14 cellular contexts compared by ENCODE assay signal in genomic region chr1:54337928-54338327, GRCh38.
DNase-seq lines count a peak whose midpoint lies in the region; ATAC-seq, FAIRE-seq and TF ChIP-seq lines count a peak whose summit lies in the region.
"Had no signal": no experiment of that assay in that cellular context is flagged by ENCODE, and none has a peak within 500 bp of the region (broad histone marks: within the 10 kb centered on the region; RNA-seq: fewer than 3 reads in every experiment).

No MANE protein-coding gene starts in this region.

- H3K79me1 ChIP-seq in IMR-90 (ENCODE audit: low read depth in 1 of 2, low read length in 2 of 2) = peaks cover 39 to 64% of the 10 kb centered on the region in 2 experiments

- H3K4ac ChIP-seq in IMR-90 (ENCODE audit: low read depth, low read length) = peak overlapping the region; percentile 4; the same call in 1 of the 2 replicates

- TF ChIP-seq POLR2A in IMR-90 (IDR thresholded peaks at IDR 0.05; ENCODE audit: low read depth, low read length) (no peak), GM12878 (IDR thresholded peaks at IDR 0.05; ENCODE audit: low read depth, low read length) (no peak)

- peak overlapping the region; percentile 95 for H4K5ac ChIP-seq in IMR-90 (ENCODE audit: low read depth, low read length)

- H2AFZ ChIP-seq in IMR-90 (replicated peaks; ENCODE audit: low read length, poor library complexity) (peak overlapping the region; percentile 53), GM12878 (ENCODE audit: control insufficient read depth, low read depth, low read length) (no peak overlapping the region)

- peak overlapping the region; percentile 9; the same call in 1 of the 2 replicates for H2BK120ac ChIP-seq in IMR-90 (ENCODE audit: low read depth, low read length)

- in situ Hi-C loops in IMR-90 (cut with MboI; ENCODE audit: low sequenced_read_pairs) (no loop called here), GM12878 (cut with MboI) (no loop called here)

- no peak overlapping the region for H3K23ac ChIP-seq in IMR-90 (ENCODE audit: low read depth, low read length)

- H3K9ac ChIP-seq in IMR-90 (ENCODE audit: low read depth, low read length) (no peak overlapping the region), GM12878 (ENCODE audit: control insufficient read depth, insufficient read depth, low read length) (no peak overlapping the region)

- no peak overlapping the region for H3K56ac ChIP-seq in IMR-90 (ENCODE audit: extremely low read depth, insufficient read depth, low read length)

- RAD21 ChIA-PET in GM12878 (lab: Charles Lee; ENCODE audit: unreplicated experiment) = no interaction called here

- no peaks in the 10 kb centered on the region for H3K27me3 Mint-ChIP-seq in naive thymus-derived CD8-positive, alpha-beta T cell

- TF ChIP-seq CTCF in DOHH2 (IDR thresholded peaks at IDR 0.05; ENCODE audit: low read depth, low read length, poor library complexity, severe bottlenecking) (no peak), IMR-90 (conservative IDR thresholded peaks at IDR 0.05; ENCODE audit: low read depth, low read length) (no peak), GM12878 (IDR thresholded peaks at IDR 0.05 in 2 of 3, conservative IDR thresholded peaks at IDR 0.05 in 1 of 3; ENCODE audit: control insufficient read depth in 2 of 3, extremely low read depth in 1 of 3, insufficient read depth in 1 of 3, low read depth in 3 of 3, low read length in 3 of 3) (no peak), BE2C (IDR thresholded peaks at IDR 0.05; ENCODE audit: low read depth, low read length) (no peak)

- H3K27me3 ChIP-seq in DOHH2 (ENCODE audit: control insufficient read depth, low read length) (no peaks in the 10 kb centered on the region), IMR-90 (ENCODE audit: control insufficient read depth, insufficient read depth, low read length) (no peaks in the 10 kb centered on the region), GM12878 (replicated peaks in 1 of 2; ENCODE audit: control insufficient read depth in 2 of 2, insufficient read depth in 2 of 2, low read length in 1 of 2) (no peaks in the 10 kb centered on the region), BE2C (no peaks in the 10 kb centered on the region)
- H3K27me3 ChIP-seq: SJCRH30, suprapubic skin had no signal

- WGBS in IMR-90 (ENCODE audit: extremely low coverage in 2 of 2, insufficient read length in 1 of 2), 2 experiments = 85% methylated on average over 4 of the region's 7 CpGs; no CpG with 5 or more reads in 1 of the 2 experiments
- 93% methylated on average over 7 of the region's 7 CpGs for WGBS in GM12878 (ENCODE audit: insufficient coverage, insufficient replicate concordance, low lambda C conversion rate, missing lambda C conversion rate)

- H3K4me3 Mint-ChIP-seq in naive thymus-derived CD8-positive, alpha-beta T cell = peak overlapping the region in 2 of 10 donors; percentile 18 to 25

- H3K9me3 ChIP-seq in DOHH2 (ENCODE audit: control insufficient read depth, insufficient read depth, low read length) (no peaks in the 10 kb centered on the region), IMR-90 (ENCODE audit: control insufficient read depth, insufficient read depth, low read length) (no peaks in the 10 kb centered on the region), GM12878 (replicated peaks; ENCODE audit: control insufficient read depth, insufficient read depth, low read length) (no peaks in the 10 kb centered on the region), BE2C (no peaks in the 10 kb centered on the region)
- H3K9me3 ChIP-seq: SJCRH30, suprapubic skin had no signal

- TF ChIP-seq RAD21 in IMR-90 (IDR thresholded peaks at IDR 0.05; ENCODE audit: low read length) (no peak), GM12878 (IDR thresholded peaks at IDR 0.05; ENCODE audit: insufficient read depth, low read depth, low read length) (no peak)

- no peak overlapping the region for H2BK20ac ChIP-seq in IMR-90 (ENCODE audit: low read depth, low read length)

- BruUV-seq in IMR-90 (replicated peaks; lab: Mats Ljungman, UMichigan) (no TSS peak), GM12878 (replicated peaks; lab: Mats Ljungman, UMichigan) (TSS peak; percentile 26)

- peak overlapping the region; percentile 8; the same call in 1 of the 3 replicates for H2BK15ac ChIP-seq in IMR-90 (ENCODE audit: low read depth, low read length)

- peak overlapping the region; percentile 56; the same call in 1 of the 2 replicates for H3K18ac ChIP-seq in IMR-90 (ENCODE audit: low read depth, low read length)

- H3K36me3 Mint-ChIP-seq in naive thymus-derived CD8-positive, alpha-beta T cell = peaks cover 0 to 20% (median 0%) of the 10 kb centered on the region in 3 donors

- peak overlapping the region; percentile 29 for H2AK9ac ChIP-seq in IMR-90 (replicated peaks; ENCODE audit: low read depth, low read length, poor library complexity)

- peak overlapping the region; percentile 41; the same call in 1 of the 2 replicates for H4K91ac ChIP-seq in IMR-90 (ENCODE audit: insufficient read depth, low read depth, low read length)

- H3K4me1 Mint-ChIP-seq in naive thymus-derived CD8-positive, alpha-beta T cell = peaks cover 29 to 88% (median 65%) of the 10 kb centered on the region in 4 donors

- peak overlapping the region; percentile 10; the same call in 1 of the 2 replicates for H2AK5ac ChIP-seq in IMR-90 (ENCODE audit: low read depth, low read length)

- no peaks in the 10 kb centered on the region for H3K9me3 Mint-ChIP-seq in naive thymus-derived CD8-positive, alpha-beta T cell

- no peak for ATAC-seq in IMR-90 (ENCODE audit: low read depth)
- ATAC-seq in GM12878 = no peak
- peak; percentile 56 to 58 for ATAC-seq in naive thymus-derived CD8-positive, alpha-beta T cell
- ATAC-seq: activated CD4-positive, CD25-positive, alpha-beta regulatory T cell treated with anti-CD3 and anti-CD28 coated beads, Interleukin-2, amount 50 U/mL, for 24 hours; sciatic nerve had no signal

- peaks cover 9% of the 10 kb centered on the region for H3K4me1 ChIP-seq in DOHH2 (ENCODE audit: control insufficient read depth, low read length)
- H3K4me1 ChIP-seq in IMR-90 (ENCODE audit: control insufficient read depth, insufficient read depth, low read length) = peaks cover 30% of the 10 kb centered on the region
- H3K4me1 ChIP-seq in GM12878 (ENCODE audit: control insufficient read depth, insufficient read depth, low read length) = no peaks in the 10 kb centered on the region
- peaks cover 7% of the 10 kb centered on the region for H3K4me1 ChIP-seq in BE2C

- no peak overlapping the region for H3K27ac ChIP-seq in DOHH2 (ENCODE audit: low read depth, low read length)
- peak overlapping the region; percentile 11 for H3K27ac ChIP-seq in IMR-90 (ENCODE audit: insufficient read depth, low read length)
- H3K27ac ChIP-seq in GM12878 (ENCODE audit: control insufficient read depth, insufficient read depth) = no peak overlapping the region
- H3K27ac ChIP-seq: SJCRH30, suprapubic skin had no signal

- H3F3A ChIP-seq in DOHH2 (ENCODE audit: control insufficient read depth, insufficient read depth) = no peaks in the 10 kb centered on the region

- H3K4me2 ChIP-seq in DOHH2 (ENCODE audit: low read length) (peak overlapping the region; percentile 37), IMR-90 (ENCODE audit: low read depth, low read length) (no peak overlapping the region), GM12878 (ENCODE audit: control insufficient read depth, insufficient read depth) (no peak overlapping the region)

- intact Hi-C loops in IMR-90 (cut with micrococcal nuclease) (no loop called here), GM12878 (cut with micrococcal nuclease; ENCODE audit: unreplicated experiment) (no loop called here)

- peak overlapping the region; percentile 44 for H2BK5ac ChIP-seq in IMR-90 (ENCODE audit: low read depth, low read length, poor library complexity, severe bottlenecking)

- peak overlapping the region; percentile 3 to 71; a peak in 3 of 4 replicates for H4K8ac ChIP-seq in IMR-90 (ENCODE audit: low read depth in 2 of 2, low read length in 2 of 2)

- H3K36me3 ChIP-seq in DOHH2 (ENCODE audit: control insufficient read depth, low read length) (no peaks in the 10 kb centered on the region), IMR-90 (ENCODE audit: control insufficient read depth, insufficient read depth, low read length) (no peaks in the 10 kb centered on the region; the same call in 1 of the 2 replicates), GM12878 (ENCODE audit: control insufficient read depth in 2 of 2, insufficient read depth in 2 of 2, low read length in 1 of 2) (peaks cover 1 to 2% of the 10 kb centered on the region in 2 experiments; a peak in 3 of 4 replicates), BE2C (no peaks in the 10 kb centered on the region)
- H3K36me3 ChIP-seq: SJCRH30, suprapubic skin had no signal

- peaks cover 17% of the 10 kb centered on the region for H3K9me1 ChIP-seq in IMR-90 (ENCODE audit: insufficient read depth, low read length)

- H4K20me1 ChIP-seq in DOHH2 (ENCODE audit: control insufficient read depth, insufficient read depth, low read depth, low read length) = no peaks in the 10 kb centered on the region
- H4K20me1 ChIP-seq in IMR-90 (ENCODE audit: insufficient read depth, low read length) = peaks cover 9% of the 10 kb centered on the region; the same call in 1 of the 2 replicates
- H4K20me1 ChIP-seq in GM12878 (ENCODE audit: control insufficient read depth, insufficient read depth) = no peaks in the 10 kb centered on the region

- no peaks in the 10 kb centered on the region for H3K9me2 ChIP-seq in DOHH2 (replicated peaks; ENCODE audit: control insufficient read depth, low read length)

- H3K79me2 ChIP-seq in DOHH2 (ENCODE audit: control insufficient read depth, low read length) = no peaks in the 10 kb centered on the region
- H3K79me2 ChIP-seq in GM12878 (ENCODE audit: control insufficient read depth, insufficient read depth, low read length) = no peaks in the 10 kb centered on the region

- POLR2A ChIA-PET in IMR-90 (lab: Charles Lee; ENCODE audit: unreplicated experiment) (no interaction called here), GM12878 (lab: Charles Lee) (no interaction called here)
- POLR2A ChIA-PET in naive thymus-derived CD8-positive, alpha-beta T cell (lab: Charles Lee) = interaction anchor here (0.6 kb wide), 1 partner anchor 53 kb away, joined by 3 read pairs; no protein-coding TSS in a partner anchor

- FAIRE-seq in GM12878 (lab: Jason Lieb, UNC) = no peak
- FAIRE-seq: GM12891 had no signal

- H3K4me3 ChIP-seq in DOHH2 (ENCODE audit: low read length) (no peak overlapping the region), IMR-90 (ENCODE audit: insufficient read depth, low read depth, low read length) (no peak overlapping the region), GM12878 (no peak overlapping the region), BE2C (ENCODE audit: low read depth, low read length) (no peak overlapping the region)
- H3K4me3 ChIP-seq: SJCRH30, suprapubic skin had no signal

- peak; percentile 78 for DNase-seq in IMR-90
- no peak for DNase-seq in GM12878 (ENCODE audit: low read depth, low spot score)
- peak in 2 of 10 donors; percentile 16 to 36 for DNase-seq in naive thymus-derived CD8-positive, alpha-beta T cell
- no peak for DNase-seq in BE2C
- no peak for DNase-seq in superior temporal gyrus (ENCODE audit: extremely low spot score)
- no peak for DNase-seq in AG08396 (ENCODE audit: low spot score)
- DNase-seq: activated gamma-delta T cell, NCI-H524 treated with DMSO at 0.1 percent for 48 hours had no signal

- SMC1A ChIA-PET in GM12878 (lab: Charles Lee; ENCODE audit: uncharacterized antibody, unreplicated experiment) = no interaction called here

- no peak for TF ChIP-seq EP300 in GM12878 (IDR thresholded peaks at IDR 0.05; ENCODE audit: borderline replicate concordance in 1 of 2, control insufficient read depth in 1 of 2, low read depth in 2 of 2, low read length in 2 of 2)

- H3K27ac Mint-ChIP-seq in naive thymus-derived CD8-positive, alpha-beta T cell = peak overlapping the region in 7 of 10 donors; percentile 1 to 80 (median 42)

- H3K14ac ChIP-seq in IMR-90 (replicated peaks; ENCODE audit: low read depth, low read length) = 0 out of 2 replicates have a peak overlapping the region, but pooled peaks have one; percentile 15

- CTCF ChIA-PET in IMR-90 (lab: Yijun Ruan, JAX) (no interaction called here), GM12878 (lab: Yijun Ruan, JAX) (no interaction called here)

- dilution Hi-C loops in IMR-90 (cut with HindIII; ENCODE audit: low sequenced_read_pairs, unreplicated experiment) = no loop called here

Comparison
In these comparisons a context has a peak if more than half of its experiments do, and no peak if none do; other contexts are left out.
1. ATAC-seq: peak in naive thymus-derived CD8-positive, alpha-beta T cell (2 of 2); none in IMR-90 (single experiment) and GM12878 (single experiment).